In genomic region chr19:35029737-35030256, GRCh38 we compare ENCODE assay signal across 1 cellular context.
A peak's percentile ranks its signal among the peaks of the same experiment; 100 is the strongest.
TF ChIP-seq lines count a peak whose summit lies in the region.

No MANE protein-coding gene starts in this region.

TF ChIP-seq in HEK293, 187 proteins besides CTCF, POLR2A, EP300 and RAD21 (continued from another document):
- TF ChIP-seq, protein P1, sequence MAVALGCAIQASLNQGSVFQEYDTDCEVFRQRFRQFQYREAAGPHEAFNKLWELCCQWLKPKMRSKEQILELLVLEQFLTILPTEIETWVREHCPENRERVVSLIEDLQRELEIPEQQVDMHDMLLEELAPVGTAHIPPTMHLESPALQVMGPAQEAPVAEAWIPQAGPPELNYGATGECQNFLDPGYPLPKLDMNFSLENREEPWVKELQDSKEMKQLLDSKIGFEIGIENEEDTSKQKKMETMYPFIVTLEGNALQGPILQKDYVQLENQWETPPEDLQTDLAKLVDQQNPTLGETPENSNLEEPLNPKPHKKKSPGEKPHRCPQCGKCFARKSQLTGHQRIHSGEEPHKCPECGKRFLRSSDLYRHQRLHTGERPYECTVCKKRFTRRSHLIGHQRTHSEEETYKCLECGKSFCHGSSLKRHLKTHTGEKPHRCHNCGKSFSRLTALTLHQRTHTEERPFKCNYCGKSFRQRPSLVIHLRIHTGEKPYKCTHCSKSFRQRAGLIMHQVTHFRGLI (tag by site-specific recombination; IDR thresholded peaks at IDR 0.05): peak; percentile 39; the same call in 1 of the 2 replicates
- TF ChIP-seq ZNF626 (tag by site-specific recombination; IDR thresholded peaks at IDR 0.05): no peak
- TF ChIP-seq ZNF529 (tag by site-specific recombination; IDR thresholded peaks at IDR 0.05; ENCODE audit: insufficient replicate concordance): no peak
